Comparison of ENCODE assay signal across 8 cellular contexts in the genomic region with DNA sequence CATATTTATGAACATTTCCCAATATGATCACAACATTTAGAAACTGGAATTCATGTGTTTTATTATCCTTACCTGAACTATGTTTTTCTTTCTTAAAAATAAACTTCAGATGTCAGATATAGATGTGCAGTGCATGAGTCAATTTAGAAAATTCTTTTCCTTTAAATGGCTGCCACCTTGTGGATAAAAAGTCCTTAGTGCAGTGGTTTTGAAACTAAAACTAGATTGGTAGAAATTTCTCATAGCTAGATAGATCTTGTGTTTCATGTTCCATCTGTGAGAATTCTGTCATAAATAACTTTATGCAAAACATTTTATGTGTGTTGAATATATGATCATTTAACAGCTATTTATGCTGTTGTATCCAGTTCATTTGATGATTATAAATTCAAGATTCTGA.
DNase-seq lines count a peak whose midpoint lies in the region; ATAC-seq, FAIRE-seq and TF ChIP-seq lines count a peak whose summit lies in the region.

No MANE protein-coding gene starts in this region.

- H3K36me3 ChIP-seq in bronchial epithelial cell (ENCODE audit: control insufficient read depth, insufficient read depth, low read length), result no peaks in the 10 kb centered on the region

- no peak for FAIRE-seq in bronchial epithelial cell (lab: Jason Lieb, UNC)

- peak; percentile 88 for ATAC-seq in GM19035 (IDR thresholded peaks at IDR 0.05; ENCODE audit: unreplicated experiment)
- ATAC-seq in HG03066 (IDR thresholded peaks at IDR 0.05; ENCODE audit: low read depth, unreplicated experiment), result peak; percentile 80

- H3K27me3 ChIP-seq in bronchial epithelial cell (ENCODE audit: control insufficient read depth, insufficient read depth, low read length), result no peaks in the 10 kb centered on the region

- DNase-seq in DMS 273 treated with DMSO at 0.1 percent for 48 hours (lab: John Stamatoyannopoulos, UW), result peak; percentile 6
- peak; percentile 33 for DNase-seq in NCI-H345 (lab: John Stamatoyannopoulos, UW)
- peak; percentile 53 for DNase-seq in bronchial epithelial cell (ENCODE audit: low read depth)
- peak; percentile 78 for DNase-seq in medulla oblongata (ENCODE audit: extremely low spot score)
- no peak for DNase-seq in mesenteric fat pad (ENCODE audit: low spot score)
- DNase-seq in GM19240 (ENCODE audit: insufficient read length, low spot score), result no peak

- H3K4me3 ChIP-seq in bronchial epithelial cell (ENCODE audit: low read depth, low read length), result no peak overlapping the region

- TF ChIP-seq CTCF in bronchial epithelial cell (IDR thresholded peaks at IDR 0.05; ENCODE audit: insufficient read depth, low read length, severe bottlenecking), result peak; percentile 17

Comparison
In these comparisons a context has a peak if more than half of its experiments do, and no peak if none do; other contexts are left out.
1. DNase-seq: peak in DMS 273 treated with DMSO at 0.1 percent for 48 hours (single experiment), NCI-H345 (single experiment), bronchial epithelial cell (single experiment) and medulla oblongata (single experiment); none in mesenteric fat pad (single experiment) and GM19240 (single experiment).